In genomic region chr22:21384807-21385357, GRCh38 we compare ENCODE assay signal across 8 cellular contexts. TPM values are rescaled to one million over a fixed set of nuclear protein-coding genes. Genes with fewer than 3 reads are reported as not detected.
DNase-seq lines count a peak whose midpoint lies in the region; ATAC-seq, FAIRE-seq and TF ChIP-seq lines count a peak whose summit lies in the region.
"Not testable (repeated sequence)": the region's sequence is repeated elsewhere in the genome, so short reads cannot be mapped to it uniquely, and the experiment has no call there.

No MANE protein-coding gene starts in this region.

- not testable (repeated sequence) for TF ChIP-seq POLR2A in heart left ventricle (IDR thresholded peaks at IDR 0.05)

- not testable (repeated sequence) for H4K20me1 ChIP-seq in GM23338 (replicated peaks; ENCODE audit: insufficient read depth)

- CTCF ChIA-PET in activated B cell treated with CpG ODN at 0.5 μM for 24 hours (lab: Charles Lee) = not testable (repeated sequence)

- H3K27me3 Mint-ChIP-seq in GM23338 (ENCODE audit: insufficient read depth, low read depth, poor library complexity); activated B cell treated with CpG ODN at 0.5 μM for 24 hours; activated naive CD8-positive, alpha-beta T cell treated with anti-CD3 and anti-CD28 coated beads, Interleukin-2, amount 10 ng/mL, durations not matched to agents 7 days and 5 days: not testable (repeated sequence)

- H3K4me2 ChIP-seq in GM23338 = not testable (repeated sequence)

- FAIRE-seq in pancreas (lab: Jason Lieb, UNC) = not testable (repeated sequence)

- not testable (repeated sequence) for H3K9me3 Mint-ChIP-seq in GM23338; activated B cell treated with CpG ODN at 0.5 μM for 24 hours; activated naive CD8-positive, alpha-beta T cell treated with anti-CD3 and anti-CD28 coated beads, Interleukin-2, amount 10 ng/mL, durations not matched to agents 7 days and 5 days

- not testable (repeated sequence) for TF ChIP-seq CTCF in GM23338 (conservative IDR thresholded peaks at IDR 0.05; ENCODE audit: low read depth in 2 of 2); activated B cell treated with CpG ODN at 0.5 μM for 24 hours (IDR thresholded peaks at IDR 0.05); heart left ventricle (IDR thresholded peaks at IDR 0.05); lower lobe of right lung (IDR thresholded peaks at IDR 0.05); pancreas (IDR thresholded peaks at IDR 0.05)

- H3K4me1 Mint-ChIP-seq in GM23338; activated B cell treated with CpG ODN at 0.5 μM for 24 hours; activated naive CD8-positive, alpha-beta T cell treated with anti-CD3 and anti-CD28 coated beads, Interleukin-2, amount 10 ng/mL, durations not matched to agents 7 days and 5 days: not testable (repeated sequence)

- POLR2A ChIA-PET in activated B cell treated with CpG ODN at 0.5 μM for 24 hours (lab: Charles Lee); activated naive CD8-positive, alpha-beta T cell treated with anti-CD3 and anti-CD28 coated beads, Interleukin-2, amount 10 ng/mL, durations not matched to agents 7 days and 5 days (lab: Charles Lee): not testable (repeated sequence)

- not testable (repeated sequence) for H3K27ac Mint-ChIP-seq in GM23338; activated B cell treated with CpG ODN at 0.5 μM for 24 hours; activated naive CD8-positive, alpha-beta T cell treated with anti-CD3 and anti-CD28 coated beads, Interleukin-2, amount 10 ng/mL, durations not matched to agents 7 days and 5 days

- DNase-seq in GM23338 (ENCODE audit: low spot score); activated B cell treated with CpG ODN at 0.5 μM for 24 hours; activated naive CD8-positive, alpha-beta T cell treated with anti-CD3 and anti-CD28 coated beads, Interleukin-2, amount 10 ng/mL, durations not matched to agents 7 days and 5 days; heart left ventricle; lower lobe of right lung; pancreas; aorta: not testable (repeated sequence)

- not testable (repeated sequence) for H3K4me1 ChIP-seq in GM23338 (ENCODE audit: insufficient read depth); heart left ventricle; lower lobe of right lung; pancreas; aorta (ENCODE audit: control insufficient read depth in 1 of 2, insufficient read depth in 2 of 2, low read length in 2 of 2)

- WGBS in heart left ventricle, 4 donors = no CpG with 5 or more reads among the region's 53 CpGs
- WGBS in pancreas, 2 donors = no CpG with 5 or more reads among the region's 53 CpGs
- no CpG with 5 or more reads among the region's 53 CpGs for WGBS in aorta, 2 donors

- H3K27me3 ChIP-seq in GM23338 (ENCODE audit: insufficient read depth); heart left ventricle; lower lobe of right lung (ENCODE audit: low read depth); pancreas; aorta (ENCODE audit: control insufficient read depth in 1 of 2, insufficient read depth in 2 of 2, low read length in 1 of 2): not testable (repeated sequence)

- not testable (repeated sequence) for H3K79me2 ChIP-seq in GM23338 (replicated peaks; ENCODE audit: insufficient read depth)

- not testable (repeated sequence) for H2AFZ ChIP-seq in GM23338

- not testable (repeated sequence) for H3K9me3 ChIP-seq in heart left ventricle; lower lobe of right lung; pancreas; aorta (ENCODE audit: control insufficient read depth, low read length)

- intact Hi-C loops in activated B cell treated with CpG ODN at 0.5 μM for 24 hours (cut with micrococcal nuclease); heart left ventricle (cut with DNase I); lower lobe of right lung (cut with DNase I); pancreas (cut with DNase I); aorta (cut with DNase I): not testable (repeated sequence)

- peak; percentile 43 for ATAC-seq in GM23338
- peak; percentile 12 for ATAC-seq in HG03432 (IDR thresholded peaks at IDR 0.05; ENCODE audit: unreplicated experiment)
- ATAC-seq in activated B cell treated with CpG ODN at 0.5 μM for 24 hours (ENCODE audit: low read depth) = peak; percentile 6
- ATAC-seq in activated naive CD8-positive, alpha-beta T cell treated with anti-CD3 and anti-CD28 coated beads, Interleukin-2, amount 10 ng/mL, durations not matched to agents 7 days and 5 days (ENCODE audit: low read depth) = peak; percentile 34
- ATAC-seq in heart left ventricle = peak in 3 of 4 donors; percentile 14 to 40 (median 23)
- ATAC-seq in lower lobe of right lung = peak; percentile 59
- peak; percentile 41 to 70 (median 67) for ATAC-seq in pancreas
- peak; percentile 45 for ATAC-seq in aorta (ENCODE audit: low FRiP score)

- H3K4me3 ChIP-seq in GM23338; heart left ventricle; lower lobe of right lung; pancreas; aorta (ENCODE audit: low read length in 2 of 2): not testable (repeated sequence)

- not testable (repeated sequence) for H3K36me3 Mint-ChIP-seq in GM23338 (ENCODE audit: low read depth); activated B cell treated with CpG ODN at 0.5 μM for 24 hours (ENCODE audit: low read depth); activated naive CD8-positive, alpha-beta T cell treated with anti-CD3 and anti-CD28 coated beads, Interleukin-2, amount 10 ng/mL, durations not matched to agents 7 days and 5 days

- H3F3A ChIP-seq in GM23338 (replicated peaks; ENCODE audit: low read depth) = not testable (repeated sequence)

- not testable (repeated sequence) for H3K4me3 Mint-ChIP-seq in GM23338; activated B cell treated with CpG ODN at 0.5 μM for 24 hours; activated naive CD8-positive, alpha-beta T cell treated with anti-CD3 and anti-CD28 coated beads, Interleukin-2, amount 10 ng/mL, durations not matched to agents 7 days and 5 days

- not testable (repeated sequence) for H3K27ac ChIP-seq in GM23338 (ENCODE audit: low read depth); heart left ventricle; lower lobe of right lung; pancreas; aorta (ENCODE audit: low read depth in 1 of 2, low read length in 2 of 2)

- H3K9me2 ChIP-seq in GM23338 (ENCODE audit: insufficient read depth) = not testable (repeated sequence)

- not testable (repeated sequence) for H3K36me3 ChIP-seq in GM23338 (ENCODE audit: insufficient read depth); heart left ventricle; lower lobe of right lung; pancreas; aorta (ENCODE audit: control insufficient read depth in 1 of 2, insufficient read depth in 2 of 2, low read length in 1 of 2)

RNA-seq across cellular contexts. Expression of gene RIMBP3B, which starts 1.3 kb away (rescaled TPM):
- 0.04 and 0.10 TPM in 2 replicates for total RNA-seq in GM23338 (2014; rRNA removed; shearing (Covaris generic))
- 0.09 and 0.21 TPM in 2 replicates for polyA plus RNA-seq in GM23338 (2016; fragmentation: Nextera tagmentation; extraction: Ambion mirVana)
- 0.16 and 0.42 TPM in 2 replicates for total RNA-seq in activated B cell treated with CpG ODN at 0.5 μM for 24 hours
- total RNA-seq in activated naive CD8-positive, alpha-beta T cell treated with anti-CD3 and anti-CD28 coated beads, Interleukin-2, amount 10 ng/mL, durations not matched to agents 7 days and 5 days = 1 to 10 TPM in 1 of 2 experiments, under 1 TPM in 1; 0.89 to 1.1 TPM
- total RNA-seq in heart left ventricle = under 1 TPM in 5 of 9 donors, not detected in 4; 0.05 to 0.38 (median 0.12) TPM
- under 1 TPM in 1 of 2 donors, not detected in 1; 0.06 TPM for polyA plus RNA-seq in heart left ventricle
- total RNA-seq in lower lobe of right lung = 0.21 TPM
- under 1 TPM in 2 of 6 donors, not detected in 4; 0.14 to 0.22 TPM for total RNA-seq in pancreas
- polyA plus RNA-seq in pancreas = under 1 TPM in 1 of 2 donors, not detected in 1; 0.05 TPM
- total RNA-seq in aorta = under 1 TPM in 1 of 2 donors, not detected in 1; 0.66 TPM
- polyA plus RNA-seq in aorta = not detected

RNA-seq across cellular contexts. Expression of gene HIC2, which starts 32.3 kb away (rescaled TPM):
- total RNA-seq in GM23338 (2014; rRNA removed; shearing (Covaris generic)) = 28.0 and 34.0 TPM in 2 replicates
- 7.7 and 8.0 TPM in 2 replicates for polyA plus RNA-seq in GM23338 (2016; fragmentation: Nextera tagmentation; extraction: Ambion mirVana)
- 6.5 and 7.1 TPM in 2 replicates for total RNA-seq in activated B cell treated with CpG ODN at 0.5 μM for 24 hours
- 1 to 10 TPM; 6.8 to 7.0 TPM for total RNA-seq in activated naive CD8-positive, alpha-beta T cell treated with anti-CD3 and anti-CD28 coated beads, Interleukin-2, amount 10 ng/mL, durations not matched to agents 7 days and 5 days
- 1 to 10 TPM; 1.1 to 2.8 (median 2.0) TPM for total RNA-seq in heart left ventricle
- polyA plus RNA-seq in heart left ventricle = 1 to 10 TPM; 1.4 to 1.6 TPM
- total RNA-seq in lower lobe of right lung = 5.7 TPM
- 1 to 10 TPM; 1.8 to 2.7 (median 2.2) TPM for total RNA-seq in pancreas
- polyA plus RNA-seq in pancreas = 1 to 10 TPM; 1.5 to 1.9 TPM
- total RNA-seq in aorta = 1 to 10 TPM; 4.7 to 5.4 TPM
- polyA plus RNA-seq in aorta = 1 to 10 TPM in 1 of 2 donors, under 1 TPM in 1; 0.38 to 1.1 TPM

Comparison
In these comparisons a context has a peak if more than half of its experiments do, and no peak if none do; other contexts are left out.
1. ATAC-seq: peak in every context shown above with its lines; median percentile 67 in pancreas; 59 in lower lobe of right lung; 45 in aorta; 43 in GM23338; 34 in activated naive CD8-positive, alpha-beta T cell treated with anti-CD3 and anti-CD28 coated beads, Interleukin-2, amount 10 ng/mL, durations not matched to agents 7 days and 5 days; 23 in heart left ventricle; 12 in HG03432; 6 in activated B cell treated with CpG ODN at 0.5 μM for 24 hours.